In the genomic region with DNA sequence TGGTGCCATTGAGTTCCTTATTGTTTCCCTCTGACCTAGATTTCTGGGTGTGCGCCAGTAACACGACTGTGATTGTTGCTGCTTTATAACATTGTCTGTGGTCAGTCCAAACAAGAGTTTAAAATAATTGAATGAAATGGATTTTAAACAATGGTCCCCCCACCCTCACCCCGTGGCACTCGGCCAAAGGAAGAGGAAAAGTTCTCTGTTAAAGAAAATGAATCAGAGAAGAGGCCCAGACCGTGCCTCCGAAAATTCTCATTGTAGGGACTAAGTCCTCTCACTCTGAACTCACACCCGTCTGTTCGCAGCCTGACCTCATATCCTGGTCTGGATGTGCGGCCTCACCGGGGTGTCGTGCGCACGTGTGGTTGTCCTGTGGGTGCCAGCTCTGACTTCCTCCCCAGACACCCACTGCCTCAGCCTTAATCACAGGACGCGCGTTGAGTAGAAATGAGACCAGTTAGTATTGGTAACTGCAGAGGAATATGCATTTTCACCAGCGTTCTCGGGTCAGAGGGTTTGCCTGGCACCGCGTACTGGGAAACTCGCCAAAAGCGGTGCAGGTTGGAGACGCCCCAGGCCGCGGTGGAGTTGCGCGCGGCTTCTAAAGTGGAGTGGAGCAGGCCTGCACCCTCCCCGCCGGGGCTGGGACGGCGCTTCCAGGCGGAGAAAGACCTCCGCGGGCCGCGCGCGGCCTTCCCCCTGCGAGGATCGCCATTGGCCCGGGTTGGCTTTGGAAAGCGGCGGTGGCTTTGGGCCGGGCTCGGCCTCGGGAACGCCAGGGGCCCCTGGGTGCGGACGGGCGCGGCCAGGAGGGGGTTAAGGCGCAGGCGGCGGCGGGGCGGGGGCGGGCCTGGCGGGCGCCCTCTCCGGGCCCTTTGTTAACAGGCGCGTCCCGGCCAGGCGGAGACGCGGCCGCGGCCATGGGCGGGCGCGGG, we compare ENCODE assay signal across 8 cellular contexts. TPM values are rescaled to one million over a fixed set of nuclear protein-coding genes. Genes with fewer than 3 reads are reported as not detected.
A peak's percentile ranks its signal among the peaks of the same experiment; 100 is the strongest.
DNase-seq lines count a peak whose midpoint lies in the region; TF ChIP-seq lines count a peak whose summit lies in the region.

A gene (plus strand): TSS at position 884 of the 941 bp plus-strand sequence. CDS start 193 bp downstream, outside the sequence.

- H3K4me3 ChIP-seq in right atrium auricular region (peak within 1 kb of the TSS; percentile 66 to 67), retinal pigment epithelial cell (ENCODE audit: low read length) (peak within 1 kb of the TSS; percentile 89), HAP-1 (no peak within 1 kb of the TSS)

- in situ Hi-C loops in HAP-1 (cut with MboI; ENCODE audit: low sequenced_read_pairs), result no loop called here

- H3K9me3 ChIP-seq in right atrium auricular region (no peaks in the 10 kb centered on the region), HAP-1 (no peaks in the 10 kb centered on the region)

- H3K4me1 ChIP-seq in right atrium auricular region (peaks cover 0 to 54% of the 10 kb centered on the region in 2 donors), HAP-1 (no peaks in the 10 kb centered on the region)

- H3K27ac ChIP-seq in angular gyrus (ENCODE audit: low read depth, low read length), result peak within 1 kb of the TSS; percentile 90
- peak within 1 kb of the TSS; percentile 86 to 90 for H3K27ac ChIP-seq in right atrium auricular region

- TF ChIP-seq CTCF in right atrium auricular region (IDR thresholded peaks at IDR 0.05) (no peak), retinal pigment epithelial cell (conservative IDR thresholded peaks at IDR 0.05; ENCODE audit: low read depth, low read length) (no peak)

- DNase-seq in GDM1 (lab: John Stamatoyannopoulos, UW) (peak; percentile 51), HCEC 1CT (peak; percentile 75), NCI-H1092 treated with DMSO at 0.1 percent for 48 hours (lab: John Stamatoyannopoulos, UW) (peak; percentile 64), T-helper 2 cell (peak in 4 of 5 experiments; percentile 7 to 92 (median 52)), right atrium auricular region (ENCODE audit: low spot score) (peak; percentile 88), retinal pigment epithelial cell (ENCODE audit: low read depth) (no peak), HAP-1 (ENCODE audit: low spot score in 2 of 2) (no peak)

- H3K27me3 ChIP-seq in right atrium auricular region, result no peaks in the 10 kb centered on the region
- no peaks in the 10 kb centered on the region for H3K27me3 ChIP-seq in HAP-1 (ENCODE audit: low read depth)

- H3K36me3 ChIP-seq in right atrium auricular region (no peaks in the 10 kb centered on the region), HAP-1 (replicated peaks) (no peaks in the 10 kb centered on the region)

RNA-seq across cellular contexts. Expression of the gene that starts here (rescaled TPM):
- 10 to 100 TPM; 26.3 to 38.9 TPM for total RNA-seq in right atrium auricular region

Comparison
In these comparisons a context has a peak if more than half of its experiments do, and no peak if none do; other contexts are left out.
1. DNase-seq: peak in GDM1 (single experiment), HCEC 1CT (single experiment), NCI-H1092 treated with DMSO at 0.1 percent for 48 hours (single experiment), T-helper 2 cell (4 of 5) and right atrium auricular region (single experiment); none in retinal pigment epithelial cell (single experiment) and HAP-1 (0 of 2).